ENCODE assay signal across 19 cellular contexts in genomic region chr5:167709625-167710024, GRCh38.
DNase-seq lines count a peak whose midpoint lies in the region; ATAC-seq lines count a peak whose summit lies in the region.
"Had no signal": no experiment of that assay in that cellular context is flagged by ENCODE, and none has a peak within 500 bp of the region (broad histone marks: within the 10 kb centered on the region; RNA-seq: fewer than 3 reads in every experiment).

No MANE protein-coding gene starts in this region.

- DNase-seq in SK-N-DZ (ENCODE audit: low spot score), result no peak
- no peak for DNase-seq in D341Med (ENCODE audit: low spot score)
- DNase-seq in NCI-H1048 (lab: John Stamatoyannopoulos, UW), result no peak
- DNase-seq: activated naive CD4-positive, alpha-beta T cell treated with anti-CD3 and anti-CD28 coated beads for 36 hours; DMS 273 treated with DMSO at 0.1 percent for 48 hours; GF-D8; lower lobe of right lung; NCI-H1092 treated with DMSO at 0.1 percent for 48 hours; NCI-H510A treated with DMSO at 0.1 percent for 48 hours; pancreas; SHP77; stomach; upper lobe of left lung had no signal

- peak; percentile 60 for ATAC-seq in GM18499 (IDR thresholded peaks at IDR 0.05; ENCODE audit: insufficient read depth, unreplicated experiment)
- peak; percentile 66 for ATAC-seq in GM19372 (IDR thresholded peaks at IDR 0.05; ENCODE audit: low read depth, unreplicated experiment)
- peak; percentile 48 for ATAC-seq in HG02610 (IDR thresholded peaks at IDR 0.05; ENCODE audit: unreplicated experiment)
- ATAC-seq in HG03432 (IDR thresholded peaks at IDR 0.05; ENCODE audit: unreplicated experiment), result peak; percentile 72
- ATAC-seq in GM19328 (IDR thresholded peaks at IDR 0.05; ENCODE audit: unreplicated experiment), result no peak
- ATAC-seq: A549, lower lobe of right lung, pancreas had no signal
